Comparison of ENCODE assay signal across 8 cellular contexts in the genomic region with DNA sequence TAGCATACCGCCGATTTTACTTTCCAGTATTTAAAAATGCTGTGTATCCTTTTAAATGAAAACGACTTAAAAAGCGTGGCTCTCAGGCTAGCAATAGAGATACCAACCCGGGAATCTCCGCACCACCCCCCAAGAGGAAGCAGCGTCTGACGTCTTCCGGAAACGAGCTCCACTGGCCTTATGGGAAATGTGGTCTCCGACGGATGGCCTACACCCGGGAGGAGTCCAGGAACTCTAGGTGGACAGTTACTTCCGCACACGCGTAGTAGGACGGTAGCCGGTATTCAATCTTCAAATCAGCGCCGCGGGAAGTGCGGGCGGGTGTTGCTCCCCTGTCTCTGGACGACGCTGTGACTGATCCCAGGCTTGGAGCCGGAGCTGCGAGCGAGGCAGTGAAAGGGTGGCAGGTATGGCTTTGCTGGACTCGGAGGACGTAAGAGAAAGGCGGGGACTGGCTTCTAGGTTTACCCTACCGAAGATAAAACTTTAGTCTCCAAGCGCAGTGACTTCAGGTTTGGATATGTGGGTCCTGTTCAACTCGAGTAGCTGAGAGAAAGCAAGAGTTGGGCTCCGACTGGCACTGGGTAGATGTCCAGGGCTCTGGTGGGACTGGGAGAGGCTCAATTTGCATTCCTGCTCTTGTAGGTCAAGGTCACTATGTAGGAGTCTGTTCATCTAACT. TPM values are rescaled to one million over a fixed set of nuclear protein-coding genes. Genes with fewer than 3 reads are reported as not detected.
A peak's percentile ranks its signal among the peaks of the same experiment; 100 is the strongest.
DNase-seq lines count a peak whose midpoint lies in the region; ATAC-seq and TF ChIP-seq lines count a peak whose summit lies in the region.

ZNF684 (plus strand) TSS at position 257 of the 681 bp plus-strand sequence. CDS start 1,530 bp downstream, outside the sequence.

- CTCF ChIA-PET in BJ (lab: Yijun Ruan, JAX), result interaction anchor here (0.7 to 2.6 kb wide), 9 partner anchors 10 to 417 kb away, joined by 3 to 20 read pairs (median 3); no protein-coding TSS in a partner anchor

- no peaks in the 10 kb centered on the region for H3K36me3 ChIP-seq in BJ (ENCODE audit: control insufficient read depth, insufficient read depth, low read length)

- H3K4me3 ChIP-seq in BJ (ENCODE audit: low read depth, low read length), result peak within 1 kb of the TSS; percentile 79
- peak within 1 kb of the TSS; percentile 84 for H3K4me3 ChIP-seq in coronary artery

- ATAC-seq in HG03457 (IDR thresholded peaks at IDR 0.05; ENCODE audit: unreplicated experiment) (peak; percentile 78), left lobe of liver (peak; percentile 94)

- DNase-seq in BJ (ENCODE audit: low read depth) (peak; percentile 82), GM19240 (ENCODE audit: insufficient read length, low spot score) (peak; percentile 91), NCI-H524 treated with DMSO at 0.1 percent for 48 hours (lab: John Stamatoyannopoulos, UW) (peak; percentile 69), coronary artery (ENCODE audit: low spot score) (peak; percentile 91), left lobe of liver (ENCODE audit: low spot score) (peak; percentile 94)
- peak; percentile 87 for DNase-seq in activated CD4-positive, alpha-beta T cell treated with anti-CD3 and anti-CD28 coated beads for 48 hours
- DNase-seq in stimulated activated CD4-positive, alpha-beta T cell treated with anti-CD3 and anti-CD28 coated beads, Interleukin-2, amount 100 ng/mL, for 24 hours, result peak; percentile 81 to 85

- TF ChIP-seq CTCF in BJ (IDR thresholded peaks at IDR 0.05; ENCODE audit: insufficient read depth, low read depth, low read length) (no peak), coronary artery (IDR thresholded peaks at IDR 0.05) (no peak)

- POLR2A ChIA-PET in BJ (lab: Charles Lee), result interaction anchor here (0.6 to 0.7 kb wide), 2 partner anchors 10 to 551 kb away, joined by 3 to 9 read pairs; no protein-coding TSS in a partner anchor

- H3K27me3 ChIP-seq in BJ (ENCODE audit: control insufficient read depth, insufficient read depth, low read length), result no peaks in the 10 kb centered on the region

- peak within 1 kb of the TSS; percentile 85 to 87 for H3K27ac ChIP-seq in coronary artery

RNA-seq across cellular contexts. Expression of gene ZNF684, which starts in this region (rescaled TPM):
- polyA plus RNA-seq in BJ (2011; rRNA removed), result 1.4 and 2.6 TPM in 2 replicates
- 0.46 and 1.1 TPM in 2 replicates for polyA minus RNA-seq in BJ (2011; rRNA and poly(A)+ RNA removed)
- total RNA-seq in left lobe of liver, result 4.8 TPM

Comparison
In these comparisons a context has a peak if more than half of its experiments do, and no peak if none do; other contexts are left out.
1. Peak in every context shown above with its lines: DNase-seq, ATAC-seq, H3K4me3 ChIP-seq and H3K27ac ChIP-seq.